In genomic region chrX:49919617-49920016, GRCh38 we compare ENCODE assay signal across 9 cellular contexts. TPM values are rescaled to one million over a fixed set of nuclear protein-coding genes. Genes with fewer than 3 reads are reported as not detected.
DNase-seq lines count a peak whose midpoint lies in the region; ATAC-seq, FAIRE-seq and TF ChIP-seq lines count a peak whose summit lies in the region.
"Had no signal": no experiment of that assay in that cellular context is flagged by ENCODE, and none has a peak within 500 bp of the region (broad histone marks: within the 10 kb centered on the region; RNA-seq: fewer than 3 reads in every experiment).

No MANE protein-coding gene starts in this region.

- H3K9me3 ChIP-seq in CD4-positive, CD25-positive, alpha-beta regulatory T cell (ENCODE audit: control insufficient read depth in 2 of 2, low read length in 2 of 2): no peaks in the 10 kb centered on the region
- no peaks in the 10 kb centered on the region for H3K9me3 ChIP-seq in endothelial cell of umbilical vein (replicated peaks; ENCODE audit: control insufficient read depth, insufficient read depth, low read length)

- TF ChIP-seq POLR2A in endothelial cell of umbilical vein (IDR thresholded peaks at IDR 0.05; ENCODE audit: low read depth, low read length): no peak

- BruUV-seq in endothelial cell of umbilical vein (replicated peaks; lab: Mats Ljungman, UMichigan): no TSS peak

- H3K9ac ChIP-seq in endothelial cell of umbilical vein (replicated peaks; ENCODE audit: extremely low read depth, insufficient read depth, low read length): no peak overlapping the region

- TF ChIP-seq CTCF in endothelial cell of umbilical vein (IDR thresholded peaks at IDR 0.05; ENCODE audit: extremely low read depth in 1 of 2, insufficient read depth in 1 of 2, low read depth in 1 of 2, low read length in 2 of 2): peak; percentile 50 to 76
- peak; percentile 70 for TF ChIP-seq CTCF in nephron progenitor cell (IDR thresholded peaks at IDR 0.05)

- no peaks in the 10 kb centered on the region for H3K27me3 Mint-ChIP-seq in CD4-positive, CD25-positive, alpha-beta regulatory T cell
- peaks cover 7% of the 10 kb centered on the region for H3K27me3 Mint-ChIP-seq in nephron progenitor cell (ENCODE audit: low read depth, poor library complexity)

- no peak overlapping the region for H3K4me3 ChIP-seq in CD4-positive, CD25-positive, alpha-beta regulatory T cell (ENCODE audit: low read depth, low read length)
- no peak overlapping the region for H3K4me3 ChIP-seq in endothelial cell of umbilical vein (replicated peaks in 1 of 3; ENCODE audit: insufficient read depth in 1 of 3, low read depth in 1 of 3, low read length in 3 of 3)

- FAIRE-seq in endothelial cell of umbilical vein (lab: Jason Lieb, UNC): no peak

- dilution Hi-C loops in endothelial cell of umbilical vein (cut with MboI; ENCODE audit: extremely low pct_ligation_motif_present, low sequenced_read_pairs): no loop called here

- POLR2A ChIA-PET in endothelial cell of umbilical vein (lab: Charles Lee): no interaction called here

- H3K36me3 ChIP-seq in CD4-positive, CD25-positive, alpha-beta regulatory T cell (ENCODE audit: control insufficient read depth, insufficient read depth, low read length): no peaks in the 10 kb centered on the region
- H3K36me3 ChIP-seq in endothelial cell of umbilical vein (ENCODE audit: control insufficient read depth in 2 of 2, extremely low read depth in 1 of 2, insufficient read depth in 2 of 2, low read length in 2 of 2): no peaks in the 10 kb centered on the region

- CTCF ChIA-PET in endothelial cell of umbilical vein (lab: Charles Lee): interaction anchor here (1.0 to 4.0 kb wide), 9 partner anchors 14 to 676 kb away, joined by 3 to 27 read pairs (median 5); partner anchors contain the start of gene USP27X

- peaks cover 0 to 9% (median 6%) of the 10 kb centered on the region in 4 donors for H3K4me1 Mint-ChIP-seq in CD4-positive, CD25-positive, alpha-beta regulatory T cell
- H3K4me1 Mint-ChIP-seq in nephron progenitor cell: peaks cover 11% of the 10 kb centered on the region

- no peaks in the 10 kb centered on the region for H3K9me3 Mint-ChIP-seq in CD4-positive, CD25-positive, alpha-beta regulatory T cell
- H3K9me3 Mint-ChIP-seq in nephron progenitor cell: peaks cover 25% of the 10 kb centered on the region

- ATAC-seq in CD4-positive, CD25-positive, alpha-beta regulatory T cell (ENCODE audit: low read depth in 2 of 2): no peak
- ATAC-seq in HG03139 (IDR thresholded peaks at IDR 0.05; ENCODE audit: unreplicated experiment) (no peak), GM19023 (IDR thresholded peaks at IDR 0.05; ENCODE audit: unreplicated experiment) (no peak), GM21529 (IDR thresholded peaks at IDR 0.05; ENCODE audit: unreplicated experiment) (no peak)
- ATAC-seq: left colon had no signal

- H3K4me1 ChIP-seq in CD4-positive, CD25-positive, alpha-beta regulatory T cell (ENCODE audit: control insufficient read depth, insufficient read depth, low read length, poor library complexity, severe bottlenecking): peaks cover 8% of the 10 kb centered on the region
- H3K4me1 ChIP-seq in endothelial cell of umbilical vein (ENCODE audit: control insufficient read depth, extremely low read depth, insufficient read depth, low read length): peaks cover 3% of the 10 kb centered on the region

- H4K20me1 ChIP-seq in endothelial cell of umbilical vein (replicated peaks; ENCODE audit: control insufficient read depth, extremely low read depth, insufficient read depth, low read length): no peaks in the 10 kb centered on the region

- H3K27me3 ChIP-seq in CD4-positive, CD25-positive, alpha-beta regulatory T cell (ENCODE audit: control insufficient read depth, insufficient read depth, low read length): no peaks in the 10 kb centered on the region
- no peaks in the 10 kb centered on the region for H3K27me3 ChIP-seq in endothelial cell of umbilical vein (ENCODE audit: control insufficient read depth in 2 of 2, insufficient read depth in 2 of 2, low read length in 2 of 2)

- intact Hi-C loops in endothelial cell of umbilical vein (cut with micrococcal nuclease): loop anchor here (1.0 to 10.0 kb wide), 5 partner anchors 41 to 755 kb away; partner anchors contain the start of genes SYP and USP27X

- H3K4me2 ChIP-seq in endothelial cell of umbilical vein (ENCODE audit: insufficient read depth, low read length): no peak overlapping the region

- H3K36me3 Mint-ChIP-seq in CD4-positive, CD25-positive, alpha-beta regulatory T cell: no peaks in the 10 kb centered on the region
- no peaks in the 10 kb centered on the region for H3K36me3 Mint-ChIP-seq in nephron progenitor cell (ENCODE audit: low read depth)

- no peak overlapping the region for H3K27ac Mint-ChIP-seq in CD4-positive, CD25-positive, alpha-beta regulatory T cell
- no peak overlapping the region for H3K27ac Mint-ChIP-seq in nephron progenitor cell

- peak; percentile 5 to 36 (median 19) for DNase-seq in CD4-positive, CD25-positive, alpha-beta regulatory T cell
- DNase-seq in H4 (ENCODE audit: low spot score): peak; percentile 3
- DNase-seq in T-helper 9 cell: peak; percentile 17
- peak; percentile 6 for DNase-seq in endothelial cell of umbilical vein (ENCODE audit: low read depth, low spot score)
- DNase-seq in nephron progenitor cell: peak; percentile 58

- H3K79me2 ChIP-seq in endothelial cell of umbilical vein (ENCODE audit: control insufficient read depth, insufficient read depth, low read length): no peaks in the 10 kb centered on the region

- H2AFZ ChIP-seq in endothelial cell of umbilical vein (ENCODE audit: low read depth, low read length): no peak overlapping the region

- no peak overlapping the region for H3K27ac ChIP-seq in CD4-positive, CD25-positive, alpha-beta regulatory T cell (ENCODE audit: insufficient read depth, low read length, poor library complexity, severe bottlenecking)
- no peak overlapping the region for H3K27ac ChIP-seq in endothelial cell of umbilical vein (ENCODE audit: insufficient read depth, low read depth, low read length)

- peak overlapping the region in 1 of 4 donors; percentile 4 for H3K4me3 Mint-ChIP-seq in CD4-positive, CD25-positive, alpha-beta regulatory T cell
- H3K4me3 Mint-ChIP-seq in nephron progenitor cell: no peak overlapping the region

- H3K9me1 ChIP-seq in endothelial cell of umbilical vein (replicated peaks; ENCODE audit: control insufficient read depth, extremely low read depth, insufficient read depth, low read length): no peaks in the 10 kb centered on the region

TF ChIP-seq in endothelial cell of umbilical vein, 7 proteins besides CTCF, POLR2A, EP300 and RAD21:
- TF ChIP-seq FOS (IDR thresholded peaks at IDR 0.05; ENCODE audit: borderline replicate concordance, insufficient read depth, low read length): no peak
- no peak for TF ChIP-seq MAX (IDR thresholded peaks at IDR 0.05; ENCODE audit: insufficient read depth, insufficient read length)
- TF ChIP-seq EZH2 (IDR thresholded peaks at IDR 0.05; ENCODE audit: borderline replicate concordance, low read depth, low read length, severe bottlenecking): no peak
- no peak for TF ChIP-seq GATA2 (IDR thresholded peaks at IDR 0.05; ENCODE audit: insufficient read depth, insufficient read length, low read depth, low read length)
- no peak for TF ChIP-seq MYC (IDR thresholded peaks at IDR 0.05; ENCODE audit: low read depth, low read length)
- no peak for TF ChIP-seq JUN (IDR thresholded peaks at IDR 0.05; ENCODE audit: borderline replicate concordance, insufficient read depth, insufficient read length, low read depth)
- TF ChIP-seq POLR2AphosphoS5 (IDR thresholded peaks at IDR 0.05; ENCODE audit: insufficient read depth, low read depth, low read length): no peak

RNA-seq across cellular contexts. Expression of gene CLCN5, which starts 2.8 kb away (rescaled TPM):
- 1.3 TPM for total RNA-seq in CD4-positive, CD25-positive, alpha-beta regulatory T cell
- polyA plus RNA-seq in CD4-positive, CD25-positive, alpha-beta regulatory T cell: under 1 TPM; 0.05 to 0.99 (median 0.43) TPM
- 2.4 and 3.6 TPM in 2 replicates for total RNA-seq in H4 (2014; rRNA removed; shearing (Covaris generic))
- 12.9 TPM in 2 replicates for total RNA-seq in endothelial cell of umbilical vein
- polyA plus RNA-seq in endothelial cell of umbilical vein: 2.7 and 3.1 TPM in 2 replicates
- polyA plus RNA-seq in endothelial cell of umbilical vein (2011; cell fraction: cytosol; rRNA removed): 1.7 and 1.8 TPM in 2 replicates
- 6.6 and 6.8 TPM in 2 replicates for polyA plus RNA-seq in endothelial cell of umbilical vein (2011; cell fraction: nucleus; rRNA removed)
- 5.8 and 6.2 TPM in 2 replicates for polyA plus RNA-seq in endothelial cell of umbilical vein (2012)
- 21.9 and 24.1 TPM in 2 replicates for polyA minus RNA-seq in endothelial cell of umbilical vein
- 7.9 TPM for polyA minus RNA-seq in endothelial cell of umbilical vein (2011; cell fraction: cytosol; rRNA and poly(A)+ RNA removed)
- polyA minus RNA-seq in endothelial cell of umbilical vein (2011; cell fraction: nucleus; rRNA and poly(A)+ RNA removed): 13.4 and 19.4 TPM in 2 replicates

RNA-seq across cellular contexts. Expression of gene USP27X, which starts 40.3 kb away (rescaled TPM):
- total RNA-seq in CD4-positive, CD25-positive, alpha-beta regulatory T cell: 2.2 TPM
- under 1 TPM; 0.21 to 0.79 (median 0.40) TPM for polyA plus RNA-seq in CD4-positive, CD25-positive, alpha-beta regulatory T cell
- total RNA-seq in H4 (2014; rRNA removed; shearing (Covaris generic)): 1.1 and 3.5 TPM in 2 replicates
- total RNA-seq in endothelial cell of umbilical vein: 2.3 and 3.0 TPM in 2 replicates
- polyA plus RNA-seq in endothelial cell of umbilical vein: 2.2 and 2.4 TPM in 2 replicates
- polyA plus RNA-seq in endothelial cell of umbilical vein (2011; cell fraction: cytosol; rRNA removed): 2.6 and 2.8 TPM in 2 replicates
- polyA plus RNA-seq in endothelial cell of umbilical vein (2011; cell fraction: nucleus; rRNA removed): 0.98 and 1.3 TPM in 2 replicates
- polyA plus RNA-seq in endothelial cell of umbilical vein (2012): 2.9 and 3.3 TPM in 2 replicates
- polyA minus RNA-seq in endothelial cell of umbilical vein: 5.5 and 7.4 TPM in 2 replicates
- polyA minus RNA-seq in endothelial cell of umbilical vein (2011; cell fraction: cytosol; rRNA and poly(A)+ RNA removed): 0.31 TPM
- polyA minus RNA-seq in endothelial cell of umbilical vein (2011; cell fraction: nucleus; rRNA and poly(A)+ RNA removed): 1.7 and 2.7 TPM in 2 replicates

Comparison
In these comparisons a context has a peak if more than half of its experiments do, and no peak if none do; other contexts are left out.
1. DNase-seq: peak in every context shown above with its lines; median percentile 58 in nephron progenitor cell; 19 in CD4-positive, CD25-positive, alpha-beta regulatory T cell; 17 in T-helper 9 cell; 6 in endothelial cell of umbilical vein; 3 in H4.